6 cellular contexts compared by ENCODE assay signal in the genomic region with DNA sequence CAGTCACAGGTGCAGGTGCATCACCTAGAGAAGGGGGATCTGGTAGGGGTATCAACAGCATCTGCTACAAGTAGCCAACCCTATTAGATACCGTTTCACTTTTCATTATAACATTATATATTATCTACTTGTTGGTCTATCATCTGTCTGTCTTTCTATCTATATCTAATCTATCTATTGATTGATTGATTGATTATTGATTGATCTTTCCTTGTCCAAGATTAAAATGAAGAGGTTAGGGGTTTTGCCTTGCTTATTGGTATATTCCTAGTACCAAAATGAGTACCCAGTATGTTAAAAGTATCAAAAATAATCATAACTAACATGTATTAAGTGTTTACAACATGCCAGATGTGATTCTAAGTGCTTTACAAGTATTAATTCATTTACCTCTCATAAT.
"Had no signal": no experiment of that assay in that cellular context is flagged by ENCODE, and none has a peak within 500 bp of the region (broad histone marks: within the 10 kb centered on the region; RNA-seq: fewer than 3 reads in every experiment).

No MANE protein-coding gene starts in this region.

- H3K4me2 ChIP-seq: KMS-11 had no signal

- H3K9ac ChIP-seq: KMS-11 had no signal

- FAIRE-seq: HepG2, HTR-8/SVneo had no signal

- ATAC-seq: HepG2 had no signal

- DNase-seq: KBM-7, KG1 had no signal

- H3K27ac ChIP-seq: HL-60, KMS-11 had no signal
